ENCODE assay signal across 12 cellular contexts in genomic region chr5:140011297-140011802, GRCh38. TPM values are rescaled to one million over a fixed set of nuclear protein-coding genes. Genes with fewer than 3 reads are reported as not detected.
DNase-seq lines count a peak whose midpoint lies in the region; ATAC-seq, FAIRE-seq and TF ChIP-seq lines count a peak whose summit lies in the region.
"Had no signal": no experiment of that assay in that cellular context is flagged by ENCODE, and none has a peak within 500 bp of the region (broad histone marks: within the 10 kb centered on the region; RNA-seq: fewer than 3 reads in every experiment).

No MANE protein-coding gene starts in this region.

- TF ChIP-seq CTCF in spleen (IDR thresholded peaks at IDR 0.05 in 8 of 11, conservative IDR thresholded peaks at IDR 0.05 in 3 of 11) = no peak

- H3K4me1 ChIP-seq in aorta (ENCODE audit: control insufficient read depth in 1 of 2, insufficient read depth in 2 of 2, low read length in 2 of 2) (no peaks in the 10 kb centered on the region), spleen (peaks cover 0 to 13% (median 0%) of the 10 kb centered on the region in 6 donors)

- peak; percentile 93 for FAIRE-seq in GM12892 (lab: Jason Lieb, UNC)
- FAIRE-seq: TTC549 had no signal

- H3K9me3 ChIP-seq in aorta (ENCODE audit: control insufficient read depth, low read length) (peaks cover 2% of the 10 kb centered on the region), spleen (no peaks in the 10 kb centered on the region)

- ATAC-seq in GM21619 (IDR thresholded peaks at IDR 0.05; ENCODE audit: unreplicated experiment) (peak; percentile 73), HG03520 (IDR thresholded peaks at IDR 0.05; ENCODE audit: unreplicated experiment) (peak; percentile 82), aorta (ENCODE audit: low FRiP score) (no peak)

- H3K4me3 ChIP-seq in aorta (ENCODE audit: low read length in 2 of 2) (no peak overlapping the region), spleen (no peak overlapping the region)

- 66 to 67% methylated on average over 3 of the region's 3 CpGs for WGBS in aorta, 2 donors
- 70 to 85% (median 77%) methylated on average over 3 of the region's 3 CpGs for WGBS in spleen, 5 donors

- TF ChIP-seq POLR2A in GM12892 (IDR thresholded peaks at IDR 0.05; ENCODE audit: low read depth, low read length) = no peak
- no peak for TF ChIP-seq POLR2A in spleen (IDR thresholded peaks at IDR 0.05)

- H3K36me3 ChIP-seq in aorta (ENCODE audit: control insufficient read depth in 1 of 2, insufficient read depth in 2 of 2, low read length in 1 of 2) (no peaks in the 10 kb centered on the region), spleen (no peaks in the 10 kb centered on the region)

- DNase-seq in GM12892 (ENCODE audit: insufficient read length) (no peak), glomerular visceral epithelial cell (ENCODE audit: extremely low spot score) (peak; percentile 21), mucosa of gallbladder (ENCODE audit: low spot score) (no peak), aorta (no peak), spleen (no peak)
- no peak for DNase-seq in activated effector memory CD4-positive, alpha-beta T cell treated with anti-CD3 and anti-CD28 coated beads, Interleukin-2, amount 50 U/mL, for 16 hours
- DNase-seq: caudate nucleus, DMS79 treated with DMSO at 0.1 percent for 48 hours, Karpas-422 had no signal

- H3K27ac ChIP-seq in aorta (ENCODE audit: low read depth in 1 of 2, low read length in 2 of 2) = no peak overlapping the region
- no peak overlapping the region for H3K27ac ChIP-seq in spleen

- H3K27me3 ChIP-seq in aorta (ENCODE audit: control insufficient read depth in 1 of 2, insufficient read depth in 2 of 2, low read length in 1 of 2) = peaks cover 0 to 1% of the 10 kb centered on the region in 2 donors
- H3K27me3 ChIP-seq in spleen (replicated peaks in 1 of 7) = peaks cover 0 to 18% (median 0%) of the 10 kb centered on the region in 7 donors

- intact Hi-C loops in aorta (cut with DNase I) = no loop called here
- intact Hi-C loops in spleen (cut with DNase I; ENCODE audit: low total_unique reads) = no loop called here

RNA-seq across cellular contexts. Expression of gene NRG2, which starts 31.7 kb away (rescaled TPM):
- 6.6 TPM for polyA plus RNA-seq in GM12892 (2012; ENCODE audit: missing spikeins)
- total RNA-seq in mucosa of gallbladder = 14.5 TPM
- total RNA-seq in aorta = 1 to 10 TPM in 1 of 2 donors, under 1 TPM in 1; 0.81 to 1.3 TPM
- 1 to 10 TPM in 1 of 2 donors, not detected in 1; 1.2 TPM for polyA plus RNA-seq in aorta
- total RNA-seq in spleen = 1 to 10 TPM; 3.5 to 7.7 (median 6.7) TPM
- 1 to 10 TPM in 1 of 3 donors, under 1 TPM in 2; 0.83 to 2.1 (median 0.96) TPM for polyA plus RNA-seq in spleen
